Comparison of ENCODE assay signal across 8 cellular contexts in the genomic region with DNA sequence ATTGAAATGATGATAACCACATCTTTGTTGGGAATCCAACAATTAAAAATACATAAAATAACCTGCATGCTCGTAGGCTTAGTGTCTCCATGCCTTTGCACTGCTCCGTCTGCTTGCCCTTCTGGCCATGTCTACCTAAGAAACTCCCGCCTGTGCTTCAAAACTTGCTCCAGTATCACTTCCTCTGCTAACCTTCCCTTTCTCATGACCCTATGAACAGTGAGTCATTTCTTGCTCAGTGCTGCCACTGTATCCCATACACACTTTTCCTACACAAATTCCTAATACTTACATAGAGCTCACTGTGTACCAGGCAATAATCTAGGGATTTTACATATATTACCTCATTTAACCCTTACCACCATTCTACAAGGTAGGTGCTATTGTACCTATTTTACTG. TPM values are rescaled to one million over a fixed set of nuclear protein-coding genes. Genes with fewer than 3 reads are reported as not detected.
DNase-seq lines count a peak whose midpoint lies in the region; ATAC-seq and TF ChIP-seq lines count a peak whose summit lies in the region.

No MANE protein-coding gene starts in this region.

- DNase-seq in HFFc6 (no peak), NOMO-1 treated with DMSO at 0.1 percent for 48 hours (lab: John Stamatoyannopoulos, UW; ENCODE audit: unreplicated experiment) (peak; percentile 86), memory B cell (ENCODE audit: low spot score in 2 of 2) (no peak), NCI-H748 treated with DMSO at 0.1 percent for 48 hours (lab: John Stamatoyannopoulos, UW) (no peak), sciatic nerve (ENCODE audit: low spot score) (no peak), DMS53 (lab: John Stamatoyannopoulos, UW) (no peak)

- H3K4me3 Mint-ChIP-seq in HFFc6 (no peak overlapping the region), memory B cell (no peak overlapping the region)

- intact Hi-C loops in sciatic nerve (cut with DNase I): no loop called here

- peak; percentile 14; the same call in 1 of the 2 replicates for TF ChIP-seq CTCF in HFFc6 (IDR thresholded peaks at IDR 0.05)

- H3K36me3 Mint-ChIP-seq in HFFc6 (ENCODE audit: low read depth): peaks cover 43% of the 10 kb centered on the region
- H3K36me3 Mint-ChIP-seq in memory B cell: peaks cover 31% of the 10 kb centered on the region

- H3K4me1 Mint-ChIP-seq in HFFc6 (ENCODE audit: low read depth): peaks cover 40% of the 10 kb centered on the region
- peaks cover 3% of the 10 kb centered on the region for H3K4me1 Mint-ChIP-seq in memory B cell

- H3K9me3 Mint-ChIP-seq in HFFc6 (no peaks in the 10 kb centered on the region), memory B cell (no peaks in the 10 kb centered on the region)

- ATAC-seq in GM18868 (IDR thresholded peaks at IDR 0.05; ENCODE audit: unreplicated experiment): peak; percentile 98
- ATAC-seq in memory B cell (ENCODE audit: low read depth): peak; percentile 72
- ATAC-seq in sciatic nerve: no peak
- no peak for ATAC-seq in GM19324 (IDR thresholded peaks at IDR 0.05; ENCODE audit: low FRiP score, unreplicated experiment)

- H3K27me3 Mint-ChIP-seq in HFFc6 (ENCODE audit: insufficient read depth) (no peaks in the 10 kb centered on the region), memory B cell (no peaks in the 10 kb centered on the region)

- H3K27ac Mint-ChIP-seq in HFFc6 (peak overlapping the region; percentile 1; the same call in 1 of the 2 replicates), memory B cell (no peak overlapping the region)

RNA-seq across cellular contexts. Expression of gene TMEM245, which starts 33.5 kb away (rescaled TPM):
- total RNA-seq in HFFc6 (2021; fragmentation: NEBNext Ultra II Directional; extraction: Animal tissue kit (Norgen Biotek cat#: 25700)): 10 to 100 TPM; 52.1 to 61.8 (median 57.4) TPM
- total RNA-seq in sciatic nerve: 92.6 TPM

Comparison
In these comparisons a context has a peak if more than half of its experiments do, and no peak if none do; other contexts are left out.
1. ATAC-seq: peak in GM18868 (single experiment) and memory B cell (single experiment); none in sciatic nerve (single experiment) and GM19324 (single experiment).